Comparison of ENCODE assay signal across 1 cellular context in genomic region chr11:2961080-2961479, GRCh38.
TF ChIP-seq lines count a peak whose summit lies in the region.

No MANE protein-coding gene starts in this region.

TF ChIP-seq in GM23338, 12 proteins besides CTCF, POLR2A, EP300 and RAD21 (continued from another document):
- no peak for TF ChIP-seq ETS1 (IDR thresholded peaks at IDR 0.05)
TF ChIP-seq in GM23338: peak in this region for 0.
